2 cellular contexts compared by ENCODE assay signal in genomic region chrX:627510-627964, GRCh38.
TF ChIP-seq lines count a peak whose summit lies in the region.

No MANE protein-coding gene starts in this region.

TF ChIP-seq in GM23338, 12 proteins besides CTCF, POLR2A, EP300 and RAD21:
- TF ChIP-seq EZH2 (IDR thresholded peaks at IDR 0.05; ENCODE audit: low read depth, unreplicated experiment): peak; percentile 93
- no peak for TF ChIP-seq JUNB (IDR thresholded peaks at IDR 0.05; ENCODE audit: unreplicated experiment)
- TF ChIP-seq NANOG (IDR thresholded peaks at IDR 0.05; ENCODE audit: borderline replicate concordance): no peak
- no peak for TF ChIP-seq EZH2phosphoT487 (IDR thresholded peaks at IDR 0.05; ENCODE audit: unreplicated experiment)
TF ChIP-seq in GM23338: peak in this region for 1.

TF ChIP-seq in H1, 55 proteins besides CTCF, POLR2A, EP300 and RAD21:
- TF ChIP-seq CBX5 (IDR thresholded peaks at IDR 0.05; ENCODE audit: low read depth, low read length): no peak
- TF ChIP-seq EZH2 (IDR thresholded peaks at IDR 0.05; ENCODE audit: low read depth, low read length, severe bottlenecking): peak; percentile 95
- no peak for TF ChIP-seq SP2 (IDR thresholded peaks at IDR 0.05; ENCODE audit: low read length)
- no peak for TF ChIP-seq TAF1 (IDR thresholded peaks at IDR 0.05; ENCODE audit: low read depth, low read length)
- TF ChIP-seq KDM4A (IDR thresholded peaks at IDR 0.05; ENCODE audit: low read depth, low read length, severe bottlenecking): no peak
- TF ChIP-seq RNF2 (IDR thresholded peaks at IDR 0.05; ENCODE audit: borderline replicate concordance, low read depth, low read length, missing control alignments, poor library complexity, severe bottlenecking): peak; percentile 19
- peak; percentile 93 for TF ChIP-seq SUZ12 (IDR thresholded peaks at IDR 0.05; ENCODE audit: low read length)
TF ChIP-seq in H1: peak in this region for 3.
